Comparison of ENCODE assay signal across 8 cellular contexts in genomic region chr5:174664180-174664850, GRCh38.
"Had no signal": no experiment of that assay in that cellular context is flagged by ENCODE, and none has a peak within 500 bp of the region (broad histone marks: within the 10 kb centered on the region; RNA-seq: fewer than 3 reads in every experiment).

No MANE protein-coding gene starts in this region.

- H2AFZ ChIP-seq: GM23338 had no signal

- ATAC-seq: GM23338, K562 had no signal

- DNase-seq: H9, HCEC 1CT, HFFc6, IMR-90, KG1 had no signal

- H3K27ac Mint-ChIP-seq: GM23338, H9, HFFc6 had no signal

- H3K4me2 ChIP-seq: GM23338 had no signal

- H3K4me3 Mint-ChIP-seq: GM23338, H9, HFFc6 had no signal

- H3K4me3 ChIP-seq: GM23338, K562 had no signal

- H3K27ac ChIP-seq: HL-60 had no signal
